In genomic region chr20:12824353-12824752, GRCh38 we compare ENCODE assay signal across 19 cellular contexts.
A peak's percentile ranks its signal among the peaks of the same experiment; 100 is the strongest.
DNase-seq lines count a peak whose midpoint lies in the region; ATAC-seq, FAIRE-seq and TF ChIP-seq lines count a peak whose summit lies in the region.
"Had no signal": no experiment of that assay in that cellular context is flagged by ENCODE, and none has a peak within 500 bp of the region (broad histone marks: within the 10 kb centered on the region; RNA-seq: fewer than 3 reads in every experiment).

No MANE protein-coding gene starts in this region.

- H3K4me1 ChIP-seq in parathyroid adenoma, result no peaks in the 10 kb centered on the region
- H3K4me1 ChIP-seq in HAP-1, result no peaks in the 10 kb centered on the region

- TF ChIP-seq POLR2A in GM12892 (IDR thresholded peaks at IDR 0.05; ENCODE audit: low read depth, low read length), result no peak

- peak; percentile 61 for ATAC-seq in left ventricle myocardium superior
- ATAC-seq in HG03457 (IDR thresholded peaks at IDR 0.05; ENCODE audit: unreplicated experiment), result no peak

- no peak overlapping the region for H3K9ac ChIP-seq in parathyroid adenoma

- H3K27ac ChIP-seq in parathyroid adenoma, result no peak overlapping the region
- H3K27ac ChIP-seq: SK-N-MC had no signal

- no peak for FAIRE-seq in GM12892 (lab: Jason Lieb, UNC)
- FAIRE-seq: A204.1, G401.6, RCC 7860 had no signal

- no peak for TF ChIP-seq CTCF in parathyroid adenoma (IDR thresholded peaks at IDR 0.05)

- no peak overlapping the region for H3K4me3 ChIP-seq in MG63
- no peak overlapping the region for H3K4me3 ChIP-seq in parathyroid adenoma (ENCODE audit: low read depth, low read length)
- H3K4me3 ChIP-seq in HAP-1, result no peak overlapping the region
- H3K4me3 ChIP-seq: SK-N-MC had no signal

- no peaks in the 10 kb centered on the region for H3K27me3 ChIP-seq in MG63
- H3K27me3 ChIP-seq in parathyroid adenoma (ENCODE audit: control insufficient read depth, insufficient read depth, low read length), result no peaks in the 10 kb centered on the region
- no peaks in the 10 kb centered on the region for H3K27me3 ChIP-seq in HAP-1 (ENCODE audit: low read depth)

- in situ Hi-C loops in HAP-1 (cut with MboI; ENCODE audit: low sequenced_read_pairs), result no loop called here

- H3K9me3 ChIP-seq in MG63, result no peaks in the 10 kb centered on the region
- H3K9me3 ChIP-seq in parathyroid adenoma (ENCODE audit: control insufficient read depth, low read length), result no peaks in the 10 kb centered on the region
- no peaks in the 10 kb centered on the region for H3K9me3 ChIP-seq in HAP-1

- intact Hi-C loops in left ventricle myocardium superior (cut with micrococcal nuclease), result no loop called here

- peak; percentile 15 for DNase-seq in NCI-H345 (lab: John Stamatoyannopoulos, UW)
- no peak for DNase-seq in NCI-H345 treated with DMSO at 0.1 percent for 48 hours (lab: John Stamatoyannopoulos, UW; ENCODE audit: unreplicated experiment)
- DNase-seq in MG63, result peak; percentile 8
- no peak for DNase-seq in left ventricle myocardium superior
- no peak for DNase-seq in GM12892 (ENCODE audit: insufficient read length)
- DNase-seq in HAP-1 (ENCODE audit: low spot score in 2 of 2), result no peak
- DNase-seq: CD8-positive, alpha-beta memory T cell; DND-41; HCEC 1CT; Kasumi-1; MM.1S; NCI-H1092; SHP77 had no signal

- H3K36me3 ChIP-seq in MG63 (no peaks in the 10 kb centered on the region), parathyroid adenoma (ENCODE audit: control insufficient read depth, insufficient read depth, low read length) (no peaks in the 10 kb centered on the region), HAP-1 (replicated peaks) (no peaks in the 10 kb centered on the region)

- no peak overlapping the region for H2AFZ ChIP-seq in parathyroid adenoma

- peak overlapping the region; percentile 20 for H3K4me2 ChIP-seq in parathyroid adenoma (ENCODE audit: low read length)

- H3K79me2 ChIP-seq in parathyroid adenoma, result no peaks in the 10 kb centered on the region

Comparison
In these comparisons a context has a peak if more than half of its experiments do, and no peak if none do; other contexts are left out.
1. DNase-seq: peak in NCI-H345 (single experiment) and MG63 (single experiment); none in NCI-H345 treated with DMSO at 0.1 percent for 48 hours (single experiment), left ventricle myocardium superior (single experiment), GM12892 (single experiment) and HAP-1 (0 of 2).